1 cellular context compared by ENCODE assay signal in genomic region chr2:141599721-141600120, GRCh38.
TF ChIP-seq lines count a peak whose summit lies in the region.

No MANE protein-coding gene starts in this region.

TF ChIP-seq in GM23338, 12 proteins besides CTCF, POLR2A, EP300 and RAD21 (continued from another document):
- TF ChIP-seq, protein P1, sequence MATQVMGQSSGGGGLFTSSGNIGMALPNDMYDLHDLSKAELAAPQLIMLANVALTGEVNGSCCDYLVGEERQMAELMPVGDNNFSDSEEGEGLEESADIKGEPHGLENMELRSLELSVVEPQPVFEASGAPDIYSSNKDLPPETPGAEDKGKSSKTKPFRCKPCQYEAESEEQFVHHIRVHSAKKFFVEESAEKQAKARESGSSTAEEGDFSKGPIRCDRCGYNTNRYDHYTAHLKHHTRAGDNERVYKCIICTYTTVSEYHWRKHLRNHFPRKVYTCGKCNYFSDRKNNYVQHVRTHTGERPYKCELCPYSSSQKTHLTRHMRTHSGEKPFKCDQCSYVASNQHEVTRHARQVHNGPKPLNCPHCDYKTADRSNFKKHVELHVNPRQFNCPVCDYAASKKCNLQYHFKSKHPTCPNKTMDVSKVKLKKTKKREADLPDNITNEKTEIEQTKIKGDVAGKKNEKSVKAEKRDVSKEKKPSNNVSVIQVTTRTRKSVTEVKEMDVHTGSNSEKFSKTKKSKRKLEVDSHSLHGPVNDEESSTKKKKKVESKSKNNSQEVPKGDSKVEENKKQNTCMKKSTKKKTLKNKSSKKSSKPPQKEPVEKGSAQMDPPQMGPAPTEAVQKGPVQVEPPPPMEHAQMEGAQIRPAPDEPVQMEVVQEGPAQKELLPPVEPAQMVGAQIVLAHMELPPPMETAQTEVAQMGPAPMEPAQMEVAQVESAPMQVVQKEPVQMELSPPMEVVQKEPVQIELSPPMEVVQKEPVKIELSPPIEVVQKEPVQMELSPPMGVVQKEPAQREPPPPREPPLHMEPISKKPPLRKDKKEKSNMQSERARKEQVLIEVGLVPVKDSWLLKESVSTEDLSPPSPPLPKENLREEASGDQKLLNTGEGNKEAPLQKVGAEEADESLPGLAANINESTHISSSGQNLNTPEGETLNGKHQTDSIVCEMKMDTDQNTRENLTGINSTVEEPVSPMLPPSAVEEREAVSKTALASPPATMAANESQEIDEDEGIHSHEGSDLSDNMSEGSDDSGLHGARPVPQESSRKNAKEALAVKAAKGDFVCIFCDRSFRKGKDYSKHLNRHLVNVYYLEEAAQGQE (IDR thresholded peaks at IDR 0.05; ENCODE audit: unreplicated experiment) = no peak
- no peak for TF ChIP-seq EZH2phosphoT487 (IDR thresholded peaks at IDR 0.05; ENCODE audit: unreplicated experiment)
- TF ChIP-seq STAT1 (IDR thresholded peaks at IDR 0.05; ENCODE audit: unreplicated experiment) = no peak
- TF ChIP-seq POLR2AphosphoS5 (IDR thresholded peaks at IDR 0.05; ENCODE audit: low read depth) = no peak
- no peak for TF ChIP-seq ZNF331 (CRISPR knock-in tag; IDR thresholded peaks at IDR 0.05; ENCODE audit: low read depth)
- no peak for TF ChIP-seq NANOG (IDR thresholded peaks at IDR 0.05; ENCODE audit: borderline replicate concordance)
